ENCODE assay signal across 10 cellular contexts in the genomic region with DNA sequence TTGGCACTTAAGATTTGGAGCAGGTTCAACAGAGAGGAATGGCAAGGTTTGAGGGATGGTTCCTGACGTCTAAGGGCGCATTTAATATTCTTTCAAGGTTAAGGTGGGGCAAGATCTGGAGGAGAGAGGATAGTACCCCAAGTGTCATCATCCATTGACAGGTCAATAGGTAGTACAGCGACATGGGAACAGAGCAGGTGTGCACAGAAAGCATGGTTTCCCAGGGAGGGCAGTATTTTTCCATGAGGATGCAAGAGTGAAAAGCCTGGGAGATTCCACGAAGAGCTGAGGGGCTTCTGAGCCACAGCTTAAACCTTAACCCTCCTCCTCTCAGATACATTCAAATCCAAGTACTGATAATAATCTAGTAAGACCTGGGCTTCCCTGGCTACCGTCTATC. TPM values are rescaled to one million over a fixed set of nuclear protein-coding genes. Genes with fewer than 3 reads are reported as not detected.
A peak's percentile ranks its signal among the peaks of the same experiment; 100 is the strongest.
DNase-seq lines count a peak whose midpoint lies in the region; ATAC-seq and TF ChIP-seq lines count a peak whose summit lies in the region.
"Had no signal": no experiment of that assay in that cellular context is flagged by ENCODE, and none has a peak within 500 bp of the region (broad histone marks: within the 10 kb centered on the region; RNA-seq: fewer than 3 reads in every experiment).

No MANE protein-coding gene starts in this region.

- H3K9me3 ChIP-seq in ES-I3 (ENCODE audit: control insufficient read depth, insufficient read depth, low read length), result no peaks in the 10 kb centered on the region
- no peaks in the 10 kb centered on the region for H3K9me3 ChIP-seq in gastroesophageal sphincter
- no peaks in the 10 kb centered on the region for H3K9me3 ChIP-seq in psoas muscle
- H3K9me3 ChIP-seq: mucosa of descending colon had no signal

- TF ChIP-seq EP300 in gastroesophageal sphincter (IDR thresholded peaks at IDR 0.05), result no peak

- CTCF ChIA-PET in WTC11 (lab: Charles Lee), result interaction anchor here (1.7 kb wide), 1 partner anchor 32 kb away, joined by 9 read pairs; no protein-coding TSS in a partner anchor

- intact Hi-C loops in psoas muscle (cut with DNase I), result no loop called here

- DNase-seq in WTC11 (ENCODE audit: low spot score) (no peak), psoas muscle (no peak), SKM-1 treated with dmso at 0.1 percent for 144 hours (lab: John Stamatoyannopoulos, UW; ENCODE audit: unreplicated experiment) (no peak), DMS 273 treated with DMSO at 0.1 percent for 48 hours (lab: John Stamatoyannopoulos, UW) (no peak)
- DNase-seq: GOT3 had no signal

- H3K27ac Mint-ChIP-seq in WTC11, result no peak overlapping the region

- peak overlapping the region; percentile 55; the same call in 1 of the 2 replicates for H3K9ac ChIP-seq in ES-I3 (ENCODE audit: low read depth, low read length)

- H3K27me3 ChIP-seq in gastroesophageal sphincter (no peaks in the 10 kb centered on the region), psoas muscle (ENCODE audit: insufficient read depth in 3 of 3, low read length in 2 of 3) (no peaks in the 10 kb centered on the region)

- peaks cover 14% of the 10 kb centered on the region for H3K4me1 Mint-ChIP-seq in WTC11

- peaks cover 9% of the 10 kb centered on the region; the same call in 1 of the 2 replicates for H3K4me1 ChIP-seq in ES-I3 (ENCODE audit: insufficient read depth, low read length)
- H3K4me1 ChIP-seq in gastroesophageal sphincter, result peaks cover 0 to 51% (median 6%) of the 10 kb centered on the region in 3 donors
- H3K4me1 ChIP-seq in psoas muscle, result no peaks in the 10 kb centered on the region

- H3K27ac ChIP-seq in gastroesophageal sphincter (no peak overlapping the region), psoas muscle (no peak overlapping the region)

- no peaks in the 10 kb centered on the region for H3K36me3 Mint-ChIP-seq in WTC11

- H3K27me3 Mint-ChIP-seq in WTC11 (ENCODE audit: low read depth), result peaks cover 68% of the 10 kb centered on the region

- H3K9me3 Mint-ChIP-seq in WTC11, result peaks cover 9% of the 10 kb centered on the region

- no peak for ATAC-seq in WTC11
- ATAC-seq in gastroesophageal sphincter, result no peak
- no peak for ATAC-seq in psoas muscle
- no peak for ATAC-seq in GM18867 (IDR thresholded peaks at IDR 0.05; ENCODE audit: unreplicated experiment)
- no peak for ATAC-seq in esophagus mucosa

- no peak for TF ChIP-seq POLR2A in gastroesophageal sphincter (IDR thresholded peaks at IDR 0.05)

- peak overlapping the region; percentile 84 for H3K4me3 Mint-ChIP-seq in WTC11

- H3K36me3 ChIP-seq in ES-I3 (ENCODE audit: insufficient read depth, low read length), result no peaks in the 10 kb centered on the region
- H3K36me3 ChIP-seq in gastroesophageal sphincter, result no peaks in the 10 kb centered on the region
- H3K36me3 ChIP-seq in psoas muscle (ENCODE audit: insufficient read depth in 1 of 2, low read depth in 1 of 2), result no peaks in the 10 kb centered on the region

- no peak for TF ChIP-seq CTCF in WTC11 (IDR thresholded peaks at IDR 0.05)
- no peak for TF ChIP-seq CTCF in gastroesophageal sphincter (IDR thresholded peaks at IDR 0.05)
- TF ChIP-seq CTCF in psoas muscle (IDR thresholded peaks at IDR 0.05), result no peak

- WGBS in gastroesophageal sphincter (ENCODE audit: low coverage in 1 of 2), 2 donors, result 71 to 84% methylated on average over 3 to 5 of the region's 5 CpGs
- WGBS in psoas muscle, 3 donors, result 81 to 84% (median 83%) methylated on average over 5 of the region's 5 CpGs

- POLR2A ChIA-PET in WTC11 (lab: Charles Lee), result interaction anchor here (1.0 kb wide), 1 partner anchor 10 kb away, joined by 3 read pairs; no protein-coding TSS in a partner anchor

- peak overlapping the region; percentile 52 to 55 for H3K4me3 ChIP-seq in gastroesophageal sphincter
- peak overlapping the region; percentile 64 for H3K4me3 ChIP-seq in psoas muscle
- H3K4me3 ChIP-seq: mucosa of descending colon had no signal

TF ChIP-seq in WTC11, 78 proteins besides CTCF, POLR2A, EP300 and RAD21 (continues in another document):
- TF ChIP-seq, protein P1, sequence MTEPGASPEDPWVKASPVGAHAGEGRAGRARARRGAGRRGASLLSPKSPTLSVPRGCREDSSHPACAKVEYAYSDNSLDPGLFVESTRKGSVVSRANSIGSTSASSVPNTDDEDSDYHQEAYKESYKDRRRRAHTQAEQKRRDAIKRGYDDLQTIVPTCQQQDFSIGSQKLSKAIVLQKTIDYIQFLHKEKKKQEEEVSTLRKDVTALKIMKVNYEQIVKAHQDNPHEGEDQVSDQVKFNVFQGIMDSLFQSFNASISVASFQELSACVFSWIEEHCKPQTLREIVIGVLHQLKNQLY (CRISPR knock-in tag; IDR thresholded peaks at IDR 0.05), result no peak
- TF ChIP-seq, protein P2, sequence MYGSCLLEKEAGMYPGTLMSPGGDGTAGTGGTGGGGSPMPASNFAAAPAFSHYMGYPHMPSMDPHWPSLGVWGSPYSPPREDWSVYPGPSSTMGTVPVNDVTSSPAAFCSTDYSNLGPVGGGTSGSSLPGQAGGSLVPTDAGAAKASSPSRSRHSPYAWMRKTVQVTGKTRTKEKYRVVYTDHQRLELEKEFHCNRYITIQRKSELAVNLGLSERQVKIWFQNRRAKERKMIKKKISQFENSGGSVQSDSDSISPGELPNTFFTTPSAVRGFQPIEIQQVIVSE (CRISPR knock-in tag; IDR thresholded peaks at IDR 0.05; ENCODE audit: borderline replicate concordance), result no peak
- TF ChIP-seq TP53 (CRISPR knock-in tag; IDR thresholded peaks at IDR 0.05) (no peak), TEAD4 (CRISPR knock-in tag; IDR thresholded peaks at IDR 0.05) (no peak), HMGA2 (CRISPR knock-in tag; IDR thresholded peaks at IDR 0.05) (no peak), ETV6 (CRISPR knock-in tag; IDR thresholded peaks at IDR 0.05) (no peak), ZNF232 (CRISPR knock-in tag; IDR thresholded peaks at IDR 0.05) (no peak)
- TF ChIP-seq, protein P3, sequence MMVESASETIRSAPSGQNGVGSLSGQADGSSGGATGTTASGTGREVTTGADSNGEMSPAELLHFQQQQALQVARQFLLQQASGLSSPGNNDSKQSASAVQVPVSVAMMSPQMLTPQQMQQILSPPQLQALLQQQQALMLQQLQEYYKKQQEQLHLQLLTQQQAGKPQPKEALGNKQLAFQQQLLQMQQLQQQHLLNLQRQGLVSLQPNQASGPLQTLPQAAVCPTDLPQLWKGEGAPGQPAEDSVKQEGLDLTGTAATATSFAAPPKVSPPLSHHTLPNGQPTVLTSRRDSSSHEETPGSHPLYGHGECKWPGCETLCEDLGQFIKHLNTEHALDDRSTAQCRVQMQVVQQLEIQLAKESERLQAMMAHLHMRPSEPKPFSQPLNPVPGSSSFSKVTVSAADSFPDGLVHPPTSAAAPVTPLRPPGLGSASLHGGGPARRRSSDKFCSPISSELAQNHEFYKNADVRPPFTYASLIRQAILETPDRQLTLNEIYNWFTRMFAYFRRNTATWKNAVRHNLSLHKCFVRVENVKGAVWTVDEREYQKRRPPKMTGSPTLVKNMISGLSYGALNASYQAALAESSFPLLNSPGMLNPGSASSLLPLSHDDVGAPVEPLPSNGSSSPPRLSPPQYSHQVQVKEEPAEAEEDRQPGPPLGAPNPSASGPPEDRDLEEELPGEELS (CRISPR knock-in tag; IDR thresholded peaks at IDR 0.05), result no peak
- TF ChIP-seq, protein P4, sequence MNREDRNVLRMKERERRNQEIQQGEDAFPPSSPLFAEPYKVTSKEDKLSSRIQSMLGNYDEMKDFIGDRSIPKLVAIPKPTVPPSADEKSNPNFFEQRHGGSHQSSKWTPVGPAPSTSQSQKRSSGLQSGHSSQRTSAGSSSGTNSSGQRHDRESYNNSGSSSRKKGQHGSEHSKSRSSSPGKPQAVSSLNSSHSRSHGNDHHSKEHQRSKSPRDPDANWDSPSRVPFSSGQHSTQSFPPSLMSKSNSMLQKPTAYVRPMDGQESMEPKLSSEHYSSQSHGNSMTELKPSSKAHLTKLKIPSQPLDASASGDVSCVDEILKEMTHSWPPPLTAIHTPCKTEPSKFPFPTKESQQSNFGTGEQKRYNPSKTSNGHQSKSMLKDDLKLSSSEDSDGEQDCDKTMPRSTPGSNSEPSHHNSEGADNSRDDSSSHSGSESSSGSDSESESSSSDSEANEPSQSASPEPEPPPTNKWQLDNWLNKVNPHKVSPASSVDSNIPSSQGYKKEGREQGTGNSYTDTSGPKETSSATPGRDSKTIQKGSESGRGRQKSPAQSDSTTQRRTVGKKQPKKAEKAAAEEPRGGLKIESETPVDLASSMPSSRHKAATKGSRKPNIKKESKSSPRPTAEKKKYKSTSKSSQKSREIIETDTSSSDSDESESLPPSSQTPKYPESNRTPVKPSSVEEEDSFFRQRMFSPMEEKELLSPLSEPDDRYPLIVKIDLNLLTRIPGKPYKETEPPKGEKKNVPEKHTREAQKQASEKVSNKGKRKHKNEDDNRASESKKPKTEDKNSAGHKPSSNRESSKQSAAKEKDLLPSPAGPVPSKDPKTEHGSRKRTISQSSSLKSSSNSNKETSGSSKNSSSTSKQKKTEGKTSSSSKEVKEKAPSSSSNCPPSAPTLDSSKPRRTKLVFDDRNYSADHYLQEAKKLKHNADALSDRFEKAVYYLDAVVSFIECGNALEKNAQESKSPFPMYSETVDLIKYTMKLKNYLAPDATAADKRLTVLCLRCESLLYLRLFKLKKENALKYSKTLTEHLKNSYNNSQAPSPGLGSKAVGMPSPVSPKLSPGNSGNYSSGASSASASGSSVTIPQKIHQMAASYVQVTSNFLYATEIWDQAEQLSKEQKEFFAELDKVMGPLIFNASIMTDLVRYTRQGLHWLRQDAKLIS (CRISPR knock-in tag; IDR thresholded peaks at IDR 0.05; ENCODE audit: borderline replicate concordance), result no peak

RNA-seq across cellular contexts. Expression of a gene that starts 9.1 kb away (rescaled TPM):
- 52.1 to 63.9 TPM (median 63.4 TPM) in 3 replicates for total RNA-seq in WTC11 (2021)
- total RNA-seq in gastroesophageal sphincter, result 10 to 100 TPM in 2 of 4 donors, 1 to 10 TPM in 2; 3.8 to 19.5 (median 12.2) TPM
- 10 to 100 TPM in 2 of 4 donors, 1 to 10 TPM in 2; 4.1 to 13.1 (median 10.9) TPM for total RNA-seq in psoas muscle
- polyA plus RNA-seq in psoas muscle, result 10 to 100 TPM; 35.7 to 54.5 (median 40.6) TPM
- 2.2 TPM for total RNA-seq in esophagus mucosa

RNA-seq across cellular contexts. Expression of a gene that starts 27.2 kb away (rescaled TPM):
- total RNA-seq in WTC11 (2021), result 26.4 to 32.7 TPM (median 26.7 TPM) in 3 replicates
- 10 to 100 TPM; 18.5 to 45.5 (median 35.1) TPM for total RNA-seq in gastroesophageal sphincter
- 10 to 100 TPM; 31.8 to 43.8 (median 39.3) TPM for total RNA-seq in psoas muscle
- polyA plus RNA-seq in psoas muscle, result 10 to 100 TPM; 55.2 to 66.6 (median 58.4) TPM
- 29.5 TPM for total RNA-seq in esophagus mucosa

RNA-seq across cellular contexts. Expression of a gene that starts 57.7 kb away (rescaled TPM):
- 4.1 to 6.6 TPM (median 5.5 TPM) in 3 replicates for total RNA-seq in WTC11 (2021)
- 10 to 100 TPM in 3 of 4 donors, 1 to 10 TPM in 1; 8.7 to 20.5 (median 17.0) TPM for total RNA-seq in gastroesophageal sphincter
- total RNA-seq in psoas muscle, result 10 to 100 TPM in 3 of 4 donors, 1 to 10 TPM in 1; 7.8 to 20.7 (median 13.1) TPM
- 1 to 10 TPM; 1.9 to 2.5 (median 2.4) TPM for polyA plus RNA-seq in psoas muscle
- total RNA-seq in esophagus mucosa, result 18.7 TPM
